ENCODE assay signal across 1 cellular context in genomic region chr5:122743231-122743630, GRCh38.
TF ChIP-seq lines count a peak whose summit lies in the region.

No MANE protein-coding gene starts in this region.

TF ChIP-seq in GM23338, 12 proteins besides CTCF, POLR2A, EP300 and RAD21 (continued from another document):
- TF ChIP-seq ZNF462 (CRISPR knock-in tag; IDR thresholded peaks at IDR 0.05), result no peak
- no peak for TF ChIP-seq CREB1 (CRISPR knock-in tag; IDR thresholded peaks at IDR 0.05; ENCODE audit: low read depth)
- TF ChIP-seq ZNF114 (CRISPR knock-in tag; IDR thresholded peaks at IDR 0.05), result no peak
- no peak for TF ChIP-seq POLR2AphosphoS5 (IDR thresholded peaks at IDR 0.05; ENCODE audit: low read depth)
- TF ChIP-seq EZH2phosphoT487 (IDR thresholded peaks at IDR 0.05; ENCODE audit: unreplicated experiment), result no peak
